Comparison of ENCODE assay signal across 26 cellular contexts in the genomic region with DNA sequence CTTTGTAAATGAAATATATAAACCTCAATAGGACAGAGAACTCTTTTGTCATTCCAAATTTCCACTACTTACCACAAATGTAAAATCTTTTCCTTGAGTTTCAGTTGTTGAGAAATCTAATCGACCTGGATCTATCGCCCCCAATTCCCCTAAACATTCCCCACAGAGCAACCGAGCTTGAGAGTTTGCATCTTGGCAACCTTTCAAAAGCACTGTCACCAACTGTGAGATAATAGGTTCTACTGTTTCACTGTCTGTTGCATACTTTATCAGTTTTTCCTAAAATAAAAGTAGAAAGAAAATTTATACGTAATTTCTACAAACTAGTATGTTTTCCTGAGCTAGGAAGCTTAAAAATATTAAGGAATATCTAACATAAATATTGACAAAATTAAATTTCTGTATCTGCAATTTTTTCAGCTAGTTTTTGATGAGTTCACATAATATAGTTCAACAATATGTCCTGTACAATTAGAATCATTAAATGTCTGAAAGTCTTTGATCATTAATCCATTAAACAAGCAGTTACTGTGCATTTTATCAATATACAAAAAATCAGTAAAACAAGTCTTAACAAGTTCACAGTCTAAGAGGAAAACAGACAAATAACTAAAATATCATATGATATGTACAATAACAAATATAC. TPM values are rescaled to one million over a fixed set of nuclear protein-coding genes. Genes with fewer than 3 reads are reported as not detected.
DNase-seq lines count a peak whose midpoint lies in the region; ATAC-seq and TF ChIP-seq lines count a peak whose summit lies in the region.
"Had no signal": no experiment of that assay in that cellular context is flagged by ENCODE, and none has a peak within 500 bp of the region (broad histone marks: within the 10 kb centered on the region; RNA-seq: fewer than 3 reads in every experiment).

No MANE protein-coding gene starts in this region.

- intact Hi-C loops in aorta (cut with DNase I), result no loop called here

- CTCF ChIA-PET in HEK293 (lab: Yijun Ruan, JAX), result no interaction called here

- no peak for TF ChIP-seq CTCF in HEK293 (tag by site-specific recombination; IDR thresholded peaks at IDR 0.05)
- TF ChIP-seq CTCF in chondrocyte (IDR thresholded peaks at IDR 0.05), result no peak

- no peaks in the 10 kb centered on the region for H3K27me3 Mint-ChIP-seq in activated T-cell treated with anti-CD3 and anti-CD28 coated beads, Interleukin-2, amount 50 U/mL, for 72 hours (ENCODE audit: low read depth)
- no peaks in the 10 kb centered on the region for H3K27me3 Mint-ChIP-seq in chondrocyte (ENCODE audit: low read depth)
- H3K27me3 Mint-ChIP-seq: activated CD4-positive, alpha-beta memory T cell treated with anti-CD3 and anti-CD28 coated beads for 36 hours had no signal

- no peak overlapping the region for H3K4me3 Mint-ChIP-seq in activated T-cell treated with anti-CD3 and anti-CD28 coated beads, Interleukin-2, amount 50 U/mL, for 72 hours
- H3K4me3 Mint-ChIP-seq in chondrocyte (ENCODE audit: unreplicated experiment), result no peak overlapping the region
- H3K4me3 Mint-ChIP-seq: activated CD4-positive, alpha-beta memory T cell treated with anti-CD3 and anti-CD28 coated beads for 36 hours; H9; nephron progenitor cell had no signal

- no peaks in the 10 kb centered on the region for H3K9me3 Mint-ChIP-seq in activated T-cell treated with anti-CD3 and anti-CD28 coated beads, Interleukin-2, amount 50 U/mL, for 72 hours
- H3K9me3 Mint-ChIP-seq in chondrocyte (ENCODE audit: low read depth), result peaks cover 11% of the 10 kb centered on the region
- H3K9me3 Mint-ChIP-seq: activated CD4-positive, alpha-beta memory T cell treated with anti-CD3 and anti-CD28 coated beads for 36 hours had no signal

- H3K36me3 ChIP-seq in HEK293 (ENCODE audit: control insufficient read depth in 2 of 2, insufficient read depth in 1 of 2, low read length in 2 of 2) (peaks cover 0 to 20% of the 10 kb centered on the region in 2 experiments; a peak in 2 of 3 replicates), aorta (ENCODE audit: control insufficient read depth in 1 of 2, insufficient read depth in 2 of 2, low read length in 1 of 2) (peaks cover 2 to 4% of the 10 kb centered on the region in 2 donors)
- H3K36me3 ChIP-seq: colonic mucosa had no signal

- no peaks in the 10 kb centered on the region for H3K27me3 ChIP-seq in aorta (ENCODE audit: control insufficient read depth in 1 of 2, insufficient read depth in 2 of 2, low read length in 1 of 2)
- H3K27me3 ChIP-seq: BLaER1 treated with 17β-estradiol and CSF1 and Interleukin-3, amounts not matched to agents 10 nM and 100 nM; body of pancreas; colonic mucosa; heart left ventricle; SJCRH30; tibial artery had no signal

- H3K9me3 ChIP-seq in HEK293 (ENCODE audit: control insufficient read depth, insufficient read depth, low read depth, low read length) (no peaks in the 10 kb centered on the region), aorta (ENCODE audit: control insufficient read depth, low read length) (no peaks in the 10 kb centered on the region)
- H3K9me3 ChIP-seq: body of pancreas, colonic mucosa, SJCRH30, tibial artery had no signal

- whole genome bisulfite sequencing in aorta, 2 donors, result 80 to 90% methylated on average over 4 of the region's 4 CpGs

- H3K4me3 ChIP-seq in HEK293 (ENCODE audit: low read depth, low read length) (no peak overlapping the region), aorta (ENCODE audit: low read length in 2 of 2) (no peak overlapping the region)
- H3K4me3 ChIP-seq: BLaER1 treated with 17β-estradiol and CSF1 and Interleukin-3, amounts not matched to agents 10 nM and 100 nM; body of pancreas; colonic mucosa; heart left ventricle; lower lobe of right lung; SJCRH30; tibial artery had no signal

- peaks cover 9% of the 10 kb centered on the region for H3K4me1 Mint-ChIP-seq in activated T-cell treated with anti-CD3 and anti-CD28 coated beads, Interleukin-2, amount 50 U/mL, for 72 hours (ENCODE audit: low read depth)
- no peaks in the 10 kb centered on the region for H3K4me1 Mint-ChIP-seq in chondrocyte (ENCODE audit: low read depth)
- H3K4me1 Mint-ChIP-seq: H9, nephron progenitor cell had no signal

- no peak for ATAC-seq in activated T-cell treated with anti-CD3 and anti-CD28 coated beads, Interleukin-2, amount 50 U/mL, for 72 hours (replicated peaks in 1 of 2)
- ATAC-seq in HG03432 (IDR thresholded peaks at IDR 0.05; ENCODE audit: unreplicated experiment), result no peak
- ATAC-seq in aorta (ENCODE audit: low FRiP score), result no peak
- ATAC-seq: body of pancreas, heart left ventricle, lower lobe of right lung had no signal

- DNase-seq in activated T-cell treated with anti-CD3 and anti-CD28 coated beads, Interleukin-2, amount 50 U/mL, for 72 hours, result no peak
- DNase-seq in activated T-cell treated with anti-CD3 and anti-CD28 coated beads for 4 hours, result no peak
- no peak for DNase-seq in chondrocyte (ENCODE audit: low spot score)
- peak; percentile 32 for DNase-seq in pons (ENCODE audit: low spot score)
- no peak for DNase-seq in aorta
- DNase-seq: activated CD4-positive, alpha-beta memory T cell treated with anti-CD3 and anti-CD28 coated beads for 36 hours; activated CD4-positive, CD25-positive, alpha-beta regulatory T cell; activated CD8-positive, alpha-beta memory T cell treated with anti-CD3 and anti-CD28 coated beads, Interleukin-2, amount 50 U/mL, for 48 hours; body of pancreas; Calu3; colonic mucosa; effector CD8-positive, alpha-beta T cell; H9; heart left ventricle; lower lobe of right lung; NCI-H1436; NCI-H526; nephron progenitor cell; retina; T-helper 1 cell; tibial artery had no signal

- H3K27ac ChIP-seq in HEK293 (ENCODE audit: extremely low read depth, low read depth, low read length), result no peak overlapping the region
- no peak overlapping the region for H3K27ac ChIP-seq in aorta (ENCODE audit: low read depth in 1 of 2, low read length in 2 of 2)
- H3K27ac ChIP-seq: BLaER1 treated with 17β-estradiol and CSF1 and Interleukin-3, amounts not matched to agents 10 nM and 100 nM; body of pancreas; colonic mucosa; epithelial cell of prostate; heart left ventricle; lower lobe of right lung; SJCRH30; tibial artery had no signal

- H3K4me1 ChIP-seq in HEK293 (ENCODE audit: control insufficient read depth, insufficient read depth, low read length), result peaks cover 9% of the 10 kb centered on the region; the same call in 1 of the 2 replicates
- no peaks in the 10 kb centered on the region for H3K4me1 ChIP-seq in aorta (ENCODE audit: control insufficient read depth in 1 of 2, insufficient read depth in 2 of 2, low read length in 2 of 2)
- H3K4me1 ChIP-seq: BLaER1 treated with 17β-estradiol and CSF1 and Interleukin-3, amounts not matched to agents 10 nM and 100 nM; body of pancreas; colonic mucosa; heart left ventricle; lower lobe of right lung; SJCRH30; tibial artery had no signal

- H3K27ac Mint-ChIP-seq in activated T-cell treated with anti-CD3 and anti-CD28 coated beads, Interleukin-2, amount 50 U/mL, for 72 hours, result peak overlapping the region; percentile 62
- H3K27ac Mint-ChIP-seq in chondrocyte (ENCODE audit: unreplicated experiment), result peak overlapping the region; percentile 4
- H3K27ac Mint-ChIP-seq: activated CD4-positive, alpha-beta memory T cell treated with anti-CD3 and anti-CD28 coated beads for 36 hours; H9; nephron progenitor cell had no signal

- peaks cover 6 to 11% of the 10 kb centered on the region in 2 donors for H3K36me3 Mint-ChIP-seq in activated T-cell treated with anti-CD3 and anti-CD28 coated beads, Interleukin-2, amount 50 U/mL, for 72 hours (ENCODE audit: insufficient read depth in 2 of 2)
- peaks cover 13% of the 10 kb centered on the region for H3K36me3 Mint-ChIP-seq in chondrocyte (ENCODE audit: low read depth)

- POLR2A ChIA-PET in HEK293 (lab: Yijun Ruan, JAX), result interaction anchor here (0.6 kb wide), 1 partner anchor 17 kb away, joined by 3 read pairs; no protein-coding TSS in a partner anchor

TF ChIP-seq in HEK293, 187 proteins besides CTCF, POLR2A, EP300 and RAD21:
- TF ChIP-seq PRDM4 (tag by site-specific recombination; IDR thresholded peaks at IDR 0.05) (no peak), PRDM6 (tag by site-specific recombination; IDR thresholded peaks at IDR 0.05) (0 out of 2 replicates have a peak, but pooled peaks have one; percentile 12)

RNA-seq across cellular contexts. Expression of gene ATR, which starts 54.5 kb away (rescaled TPM):
- total RNA-seq in activated T-cell treated with anti-CD3 and anti-CD28 coated beads, Interleukin-2, amount 50 U/mL, for 72 hours, result 10 to 100 TPM; 27.3 to 34.8 TPM
- total RNA-seq in chondrocyte (15.2 to 27.2 TPM (median 16.7 TPM) in 3 replicates), aorta (10 to 100 TPM; 21.1 to 30.0 TPM)
- 1 to 10 TPM; 3.1 to 8.5 TPM for polyA plus RNA-seq in aorta
